In genomic region chr10:36534471-36535002, GRCh38 we compare ENCODE assay signal across 8 cellular contexts.
A peak's percentile ranks its signal among the peaks of the same experiment; 100 is the strongest.
DNase-seq lines count a peak whose midpoint lies in the region; ATAC-seq and TF ChIP-seq lines count a peak whose summit lies in the region.

No MANE protein-coding gene starts in this region.

- H3K27me3 ChIP-seq in Peyer's patch, result no peaks in the 10 kb centered on the region

- no peak for TF ChIP-seq CTCF in Peyer's patch (IDR thresholded peaks at IDR 0.05)

- no peak overlapping the region for H3K27ac ChIP-seq in Peyer's patch

- no peak overlapping the region for H3K4me3 ChIP-seq in Peyer's patch

- ATAC-seq in GM18870 (IDR thresholded peaks at IDR 0.05; ENCODE audit: unreplicated experiment), result peak; percentile 99
- ATAC-seq in HG03025 (IDR thresholded peaks at IDR 0.05; ENCODE audit: low FRiP score, unreplicated experiment), result peak; percentile 61
- no peak for ATAC-seq in GM21526 (IDR thresholded peaks at IDR 0.05; ENCODE audit: low FRiP score, unreplicated experiment)

- no peaks in the 10 kb centered on the region for H3K36me3 ChIP-seq in Peyer's patch

- H3K9me3 ChIP-seq in Peyer's patch, result no peaks in the 10 kb centered on the region

- DNase-seq in Peyer's patch (peak in 2 of 3 donors; percentile 61 to 62), iris pigment epithelial cell (ENCODE audit: low read depth) (peak; percentile 97), NCI-H1930 (lab: John Stamatoyannopoulos, UW) (no peak), NCI-H446 treated with DMSO at 0.1 percent for 48 hours (lab: John Stamatoyannopoulos, UW) (no peak), NCI-H1092 treated with DMSO at 0.1 percent for 48 hours (lab: John Stamatoyannopoulos, UW) (no peak)

- no peak for TF ChIP-seq POLR2A in Peyer's patch (IDR thresholded peaks at IDR 0.05)

- no peaks in the 10 kb centered on the region for H3K4me1 ChIP-seq in Peyer's patch

Comparison
In these comparisons a context has a peak if more than half of its experiments do, and no peak if none do; other contexts are left out.
1. DNase-seq: peak in Peyer's patch (2 of 3) and iris pigment epithelial cell (single experiment); none in NCI-H1930 (0 of 2), NCI-H446 treated with DMSO at 0.1 percent for 48 hours (single experiment) and NCI-H1092 treated with DMSO at 0.1 percent for 48 hours (single experiment).